In genomic region chr3:156638271-156638670, GRCh38 we compare ENCODE assay signal across 31 cellular contexts.
"Had no signal": no experiment of that assay in that cellular context is flagged by ENCODE, and none has a peak within 500 bp of the region (broad histone marks: within the 10 kb centered on the region; RNA-seq: fewer than 3 reads in every experiment).

No MANE protein-coding gene starts in this region.

- H3K36me3 ChIP-seq: adrenal gland, brain microvascular endothelial cell, breast epithelium had no signal

- H3K4me3 ChIP-seq: adrenal gland, body of pancreas, breast epithelium had no signal

- H3K27me3 ChIP-seq: adrenal gland, body of pancreas, brain microvascular endothelial cell, breast epithelium had no signal

- H3K4me1 ChIP-seq: breast epithelium had no signal

- ATAC-seq: activated CD8-positive, alpha-beta T cell treated with anti-CD3 and anti-CD28 coated beads for 36 hours; activated naive CD4-positive, alpha-beta T cell treated with anti-CD3 and anti-CD28 coated beads, Interleukin-2, amount 50 U/mL, for 72 hours; activated T-cell treated with anti-CD3 and anti-CD28 coated beads, Interleukin-2, amount 50 U/mL, for 4 hours; activated T-helper 17 cell treated with anti-CD3 and anti-CD28 coated beads, Interleukin-2, amount 50 U/mL, for 72 hours; body of pancreas had no signal

- H3K9me3 ChIP-seq: adrenal gland, body of pancreas, breast epithelium had no signal

- DNase-seq: activated B cell treated with CpG ODN at 0.5 μM for 24 hours; activated CD4-positive, alpha-beta memory T cell treated with anti-CD3 and anti-CD28 coated beads for 36 hours; activated CD4-positive, alpha-beta T cell treated with anti-CD3 and anti-CD28 coated beads for 4 hours; activated CD4-positive, alpha-beta T cell treated with anti-CD3 and anti-CD28 coated beads, Interleukin-2, amount 10 ng/mL, durations not matched to agents 24 days and 14 days; activated CD4-positive, alpha-beta T cell treated with anti-CD3 and anti-CD28 coated beads, Interleukin-2, amount 50 U/mL, for 1 hour; activated CD4-positive, alpha-beta T cell treated with anti-CD3 and anti-CD28 coated beads, Interleukin-2, amount 50 U/mL, for 4 hours; activated CD4-positive, CD25-positive, alpha-beta regulatory T cell treated with anti-CD3 and anti-CD28 coated beads, Interleukin-2, amount 50 U/mL, for 72 hours; activated CD8-positive, alpha-beta memory T cell treated with anti-CD3 and anti-CD28 coated beads, Interleukin-2, amount 50 U/mL, for 4 hours; activated CD8-positive, alpha-beta T cell treated with anti-CD3 and anti-CD28 coated beads for 36 hours; activated effector memory CD4-positive, alpha-beta T cell treated with anti-CD3 and anti-CD28 coated beads, Interleukin-2, amount 50 U/mL, for 16 hours; activated gamma-delta T cell treated with Interleukin-2 at 50 U/mL for 16 hours; activated naive CD4-positive, alpha-beta T cell; activated naive CD4-positive, alpha-beta T cell treated with anti-CD3 and anti-CD28 coated beads for 36 hours; activated naive CD4-positive, alpha-beta T cell treated with anti-CD3 and anti-CD28 coated beads, Interleukin-2, amount 50 U/mL, for 16 hours; activated naive CD8-positive, alpha-beta T cell treated with anti-CD3 and anti-CD28 coated beads for 36 hours; activated T-cell treated with anti-CD3 and anti-CD28 coated beads for 4 hours; activated T-cell treated with anti-CD3 and anti-CD28 coated beads, Interleukin-2, amount 50 U/mL, for 1 hour; activated T-cell treated with anti-CD3 and anti-CD28 coated beads, Interleukin-2, amount 50 U/mL, for 4 hours; activated T-cell treated with anti-CD3 and anti-CD28 coated beads, Interleukin-2, amount 50 U/mL, for 72 hours; adrenal gland; amniotic stem cell; aorta; body of pancreas; brain microvascular endothelial cell; central memory CD4-positive, alpha-beta T cell; T-helper 2 cell; T-helper 9 cell had no signal

- H3K27ac ChIP-seq: adrenal gland, body of pancreas, brain microvascular endothelial cell, breast epithelium, VCaP had no signal
